In genomic region chr6:97280766-97281165, GRCh38 we compare ENCODE assay signal across 1 cellular context.
A peak's percentile ranks its signal among the peaks of the same experiment; 100 is the strongest.
TF ChIP-seq lines count a peak whose summit lies in the region.

No MANE protein-coding gene starts in this region.

TF ChIP-seq in K562, 482 proteins besides CTCF, POLR2A, EP300 and RAD21:
- TF ChIP-seq GABPB1 (CRISPR knock-in tag; IDR thresholded peaks at IDR 0.05) (no peak), CEBPB (tag; IDR thresholded peaks at IDR 0.05) (peak; percentile 65), CEBPG (CRISPR knock-in tag; IDR thresholded peaks at IDR 0.05) (no peak), CEBPG (tag; conservative IDR thresholded peaks at IDR 0.05 in 1 of 2, IDR thresholded peaks at IDR 0.05 in 1 of 2) (peak in 1 of 2 experiments; percentile 74; a peak in 2 of 4 replicates)
